ENCODE assay signal across 24 cellular contexts in the genomic region with DNA sequence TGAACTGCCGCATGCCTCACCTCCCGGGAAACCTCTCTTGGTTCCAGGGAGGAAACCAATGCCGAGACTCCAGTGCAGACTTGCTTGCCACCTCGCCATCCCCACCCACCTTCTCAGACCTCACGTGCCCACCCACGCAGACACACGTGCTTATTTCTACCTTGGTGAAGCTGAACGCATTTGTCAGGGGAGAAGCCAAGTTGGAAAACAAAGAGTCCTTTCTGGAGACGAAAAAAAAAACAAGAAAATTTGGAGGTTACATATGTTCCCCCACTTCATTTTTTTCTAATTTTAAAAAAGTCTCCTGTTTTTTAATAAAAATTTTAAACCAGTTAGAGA.
"Had no signal": no experiment of that assay in that cellular context is flagged by ENCODE, and none has a peak within 500 bp of the region (broad histone marks: within the 10 kb centered on the region; RNA-seq: fewer than 3 reads in every experiment).

No MANE protein-coding gene starts in this region.

- H3K27ac Mint-ChIP-seq: immature natural killer cell; memory B cell; naive thymus-derived CD8-positive, alpha-beta T cell; stimulated activated effector memory CD8-positive, alpha-beta T cell treated with anti-CD3 and anti-CD28 coated beads, Interleukin-12 subunit alpha, Interleukin-12 subunit beta, amount 100 ng/mL, for 72 hours had no signal

- H3K27ac ChIP-seq: heart left ventricle, left ventricle myocardium inferior, right atrium auricular region, skin epidermis, stomach, testis, transverse colon, upper lobe of left lung, vagina had no signal

- H3K36me3 Mint-ChIP-seq: immature natural killer cell; memory B cell; naive thymus-derived CD8-positive, alpha-beta T cell; stimulated activated effector memory CD8-positive, alpha-beta T cell treated with anti-CD3 and anti-CD28 coated beads, Interleukin-12 subunit alpha, Interleukin-12 subunit beta, amount 100 ng/mL, for 72 hours had no signal

- H3K27me3 Mint-ChIP-seq: progenitor cell of endocrine pancreas had no signal

- DNase-seq: heart left ventricle; immature natural killer cell; left ventricle myocardium inferior; naive thymus-derived CD8-positive, alpha-beta T cell; ovary; stimulated activated CD4-positive, alpha-beta T cell treated with anti-CD3 and anti-CD28 coated beads, Interleukin-12 subunit alpha, Interleukin-12 subunit beta, amount 100 ng/mL, for 4 hours; stimulated activated CD4-positive, alpha-beta T cell treated with anti-CD3 and anti-CD28 coated beads, Interleukin-15, amount 100 ng/mL, for 24 hours; stimulated activated CD4-positive, alpha-beta T cell treated with anti-CD3 and anti-CD28 coated beads, Interleukin-2, amount 100 ng/mL, for 24 hours; stimulated activated CD4-positive, alpha-beta T cell treated with anti-CD3 and anti-CD28 coated beads, Interleukin-4, amount 100 ng/mL, for 1 hour; stimulated activated naive CD4-positive, alpha-beta T cell; stomach; testis; transverse colon; upper lobe of left lung had no signal

- H3K4me3 Mint-ChIP-seq: immature natural killer cell; memory B cell; naive thymus-derived CD8-positive, alpha-beta T cell; nephron; neural crest cell; stimulated activated effector memory CD8-positive, alpha-beta T cell treated with anti-CD3 and anti-CD28 coated beads, Interleukin-12 subunit alpha, Interleukin-12 subunit beta, amount 100 ng/mL, for 72 hours had no signal

- H3K36me3 ChIP-seq: heart left ventricle, left ventricle myocardium inferior, ovary, right atrium auricular region, stomach, thyroid gland, transverse colon, upper lobe of left lung, vagina had no signal

- H3K9me3 Mint-ChIP-seq: memory B cell, neural crest cell had no signal

- H3K27me3 ChIP-seq: heart left ventricle, ovary, right atrium auricular region, testis, thyroid gland, transverse colon, upper lobe of left lung, vagina had no signal

- H3K4me1 Mint-ChIP-seq: immature natural killer cell; memory B cell; naive thymus-derived CD8-positive, alpha-beta T cell; stimulated activated effector memory CD8-positive, alpha-beta T cell treated with anti-CD3 and anti-CD28 coated beads, Interleukin-12 subunit alpha, Interleukin-12 subunit beta, amount 100 ng/mL, for 72 hours had no signal

- H3K4me1 ChIP-seq: heart left ventricle, left ventricle myocardium inferior, right atrium auricular region, stomach, transverse colon, upper lobe of left lung, vagina had no signal

- H3K9me3 ChIP-seq: heart left ventricle, left ventricle myocardium inferior, ovary, right atrium auricular region, stomach, testis, thyroid gland, transverse colon, upper lobe of left lung, vagina had no signal

- ATAC-seq: heart left ventricle; naive thymus-derived CD8-positive, alpha-beta T cell; stimulated activated effector memory CD8-positive, alpha-beta T cell treated with anti-CD3 and anti-CD28 coated beads, Interleukin-12 subunit alpha, Interleukin-12 subunit beta, amount 100 ng/mL, for 72 hours had no signal

- H3K4me3 ChIP-seq: heart left ventricle, left ventricle myocardium inferior, lung, ovary, right atrium auricular region, skin epidermis, stomach, testis, thyroid gland, transverse colon, upper lobe of left lung, vagina had no signal
